Comparison of ENCODE assay signal across 20 cellular contexts in genomic region chr20:64216910-64217309, GRCh38. TPM values are rescaled to one million over a fixed set of nuclear protein-coding genes. Genes with fewer than 3 reads are reported as not detected.
DNase-seq lines count a peak whose midpoint lies in the region; ATAC-seq and TF ChIP-seq lines count a peak whose summit lies in the region.
"Had no signal": no experiment of that assay in that cellular context is flagged by ENCODE, and none has a peak within 500 bp of the region (broad histone marks: within the 10 kb centered on the region; RNA-seq: fewer than 3 reads in every experiment).

No MANE protein-coding gene starts in this region.

- H3K4me2 ChIP-seq in BLaER1 treated with 17β-estradiol and CSF1 and Interleukin-3, amounts not matched to agents 10 nM and 100 nM: peak overlapping the region in 8 of 11 experiments; percentile 20 to 92 (median 87); a peak in 13 of 22 replicates
- H3K4me2 ChIP-seq: A549 had no signal

- no peak overlapping the region for H3K4me3 ChIP-seq in BLaER1 treated with 17β-estradiol and CSF1 and Interleukin-3, amounts not matched to agents 10 nM and 100 nM
- H3K4me3 ChIP-seq: A549, GM23248 had no signal

- DNase-seq in RWPE1 (ENCODE audit: low spot score): no peak
- DNase-seq in glutamatergic neuron: no peak
- DNase-seq in WTC11 (ENCODE audit: low spot score): no peak
- no peak for DNase-seq in NCI-H345 treated with DMSO at 0.1 percent for 48 hours (lab: John Stamatoyannopoulos, UW; ENCODE audit: unreplicated experiment)
- DNase-seq: 8988T; ACHN; AML-193; Caco-2; CD4-positive, CD25-positive, alpha-beta regulatory T cell; CD8-positive, alpha-beta T cell; DMS153; DND-41; GM23248; H7; HCEC 1CT had no signal

- peaks cover 0 to 16% (median 0%) of the 10 kb centered on the region in 11 experiments; a peak in 5 of 22 replicates for H4K20me1 ChIP-seq in BLaER1 treated with 17β-estradiol and CSF1 and Interleukin-3, amounts not matched to agents 10 nM and 100 nM

- no peaks in the 10 kb centered on the region for H3K9me3 ChIP-seq in BLaER1 treated with 17β-estradiol and CSF1 and Interleukin-3, amounts not matched to agents 10 nM and 100 nM (replicated peaks in 1 of 11)
- H3K9me3 ChIP-seq: A549, BE2C, Caco-2 had no signal

- H3K9me3 Mint-ChIP-seq in glutamatergic neuron (ENCODE audit: unreplicated experiment) (peaks cover 19% of the 10 kb centered on the region), WTC11 (no peaks in the 10 kb centered on the region)
- H3K9me3 Mint-ChIP-seq: CD4-positive, CD25-positive, alpha-beta regulatory T cell; CD8-positive, alpha-beta T cell had no signal

- peaks cover 14% of the 10 kb centered on the region for H3K36me3 Mint-ChIP-seq in glutamatergic neuron (ENCODE audit: unreplicated experiment)
- no peaks in the 10 kb centered on the region for H3K36me3 Mint-ChIP-seq in WTC11
- H3K36me3 Mint-ChIP-seq: CD4-positive, CD25-positive, alpha-beta regulatory T cell; CD8-positive, alpha-beta T cell had no signal

- H3K27ac ChIP-seq in BLaER1 treated with 17β-estradiol and CSF1 and Interleukin-3, amounts not matched to agents 10 nM and 100 nM: no peak overlapping the region
- H3K27ac ChIP-seq in RWPE1: peak overlapping the region; percentile 34
- H3K27ac ChIP-seq: A549, C4-2B, GM23248 had no signal

- peaks cover 0 to 22% (median 0%) of the 10 kb centered on the region in 11 experiments; a peak in 6 of 22 replicates for H3K27me3 ChIP-seq in BLaER1 treated with 17β-estradiol and CSF1 and Interleukin-3, amounts not matched to agents 10 nM and 100 nM
- H3K27me3 ChIP-seq: BE2C had no signal

- TF ChIP-seq CTCF in RWPE1 (conservative IDR thresholded peaks at IDR 0.05; ENCODE audit: low read depth): no peak
- TF ChIP-seq CTCF in glutamatergic neuron (IDR thresholded peaks at IDR 0.05; ENCODE audit: partially characterized antibody, unreplicated experiment): no peak
- TF ChIP-seq CTCF in WTC11 (IDR thresholded peaks at IDR 0.05): no peak

- H3K27me3 Mint-ChIP-seq in glutamatergic neuron (ENCODE audit: unreplicated experiment) (peaks cover 26% of the 10 kb centered on the region), WTC11 (ENCODE audit: low read depth) (no peaks in the 10 kb centered on the region)
- H3K27me3 Mint-ChIP-seq: CD4-positive, CD25-positive, alpha-beta regulatory T cell had no signal

- POLR2A ChIA-PET in RWPE1 (lab: Yijun Ruan, JAX; ENCODE audit: low non-redundant PET): no interaction called here
- POLR2A ChIA-PET in WTC11 (lab: Charles Lee): interaction anchor here (0.6 kb wide), 1 partner anchor 990 kb away, joined by 4 read pairs; no protein-coding TSS in a partner anchor

- ATAC-seq in GM18907 (IDR thresholded peaks at IDR 0.05; ENCODE audit: unreplicated experiment) (no peak), WTC11 (no peak)
- ATAC-seq: A549; CD8-positive, alpha-beta T cell had no signal

- CTCF ChIA-PET in RWPE1 (lab: Yijun Ruan, JAX): no interaction called here
- CTCF ChIA-PET in WTC11 (lab: Charles Lee): no interaction called here

- no peak overlapping the region for H3K9ac ChIP-seq in BLaER1 treated with 17β-estradiol and CSF1 and Interleukin-3, amounts not matched to agents 10 nM and 100 nM
- H3K9ac ChIP-seq: GM23248 had no signal

- H3K27ac Mint-ChIP-seq in glutamatergic neuron (ENCODE audit: unreplicated experiment) (peak overlapping the region; percentile 28), WTC11 (no peak overlapping the region)
- H3K27ac Mint-ChIP-seq: CD8-positive, alpha-beta T cell had no signal

- no peaks in the 10 kb centered on the region for H3K36me3 ChIP-seq in BLaER1 treated with 17β-estradiol and CSF1 and Interleukin-3, amounts not matched to agents 10 nM and 100 nM

- H3K4me3 Mint-ChIP-seq in glutamatergic neuron (ENCODE audit: unreplicated experiment): no peak overlapping the region
- no peak overlapping the region for H3K4me3 Mint-ChIP-seq in WTC11
- H3K4me3 Mint-ChIP-seq: CD4-positive, CD25-positive, alpha-beta regulatory T cell; CD8-positive, alpha-beta T cell had no signal

- H3K4me1 Mint-ChIP-seq in glutamatergic neuron (ENCODE audit: low read depth, unreplicated experiment) (peaks cover 12% of the 10 kb centered on the region), WTC11 (no peaks in the 10 kb centered on the region)

- H3K4me1 ChIP-seq in BLaER1 treated with 17β-estradiol and CSF1 and Interleukin-3, amounts not matched to agents 10 nM and 100 nM: peaks cover 30 to 90% (median 77%) of the 10 kb centered on the region in 10 experiments
- H3K4me1 ChIP-seq: A549 had no signal

TF ChIP-seq in WTC11, 78 proteins besides CTCF, POLR2A, EP300 and RAD21 (continues in another document):
- TF ChIP-seq STAT6 (CRISPR knock-in tag; conservative IDR thresholded peaks at IDR 0.05; ENCODE audit: low read depth): no peak
- no peak for TF ChIP-seq NR2C2 (CRISPR knock-in tag; IDR thresholded peaks at IDR 0.05)
- TF ChIP-seq ZMAT4 (CRISPR knock-in tag; IDR thresholded peaks at IDR 0.05): no peak
- no peak for TF ChIP-seq FOXJ3 (CRISPR knock-in tag; IDR thresholded peaks at IDR 0.05; ENCODE audit: borderline replicate concordance)
- TF ChIP-seq ESRRA (CRISPR knock-in tag; IDR thresholded peaks at IDR 0.05; ENCODE audit: borderline replicate concordance): no peak
- TF ChIP-seq ZNF671 (CRISPR knock-in tag; IDR thresholded peaks at IDR 0.05): no peak
- no peak for TF ChIP-seq ZNF138 (CRISPR knock-in tag; conservative IDR thresholded peaks at IDR 0.05)
- TF ChIP-seq NR1H2 (CRISPR knock-in tag; IDR thresholded peaks at IDR 0.05): no peak
- TF ChIP-seq ZNF317 (CRISPR knock-in tag; IDR thresholded peaks at IDR 0.05; ENCODE audit: borderline replicate concordance, low read depth): no peak
- no peak for TF ChIP-seq ARID4B (CRISPR knock-in tag; IDR thresholded peaks at IDR 0.05; ENCODE audit: borderline replicate concordance)
- TF ChIP-seq EMX1 (CRISPR knock-in tag; IDR thresholded peaks at IDR 0.05): no peak
- no peak for TF ChIP-seq ZNF232 (CRISPR knock-in tag; IDR thresholded peaks at IDR 0.05)
- TF ChIP-seq ELF4 (CRISPR knock-in tag; IDR thresholded peaks at IDR 0.05; ENCODE audit: low read depth): no peak
- no peak for TF ChIP-seq CBFB (CRISPR knock-in tag; IDR thresholded peaks at IDR 0.05; ENCODE audit: low read depth)
- no peak for TF ChIP-seq GTF2I (CRISPR knock-in tag; conservative IDR thresholded peaks at IDR 0.05)
- TF ChIP-seq ZNF121 (CRISPR knock-in tag; IDR thresholded peaks at IDR 0.05): no peak

RNA-seq across cellular contexts. Expression of gene PCMTD2, which starts 38.6 kb away (rescaled TPM):
- total RNA-seq in glutamatergic neuron (ENCODE audit: unreplicated experiment): 82.4 TPM
- total RNA-seq in WTC11 (2021): 50.9 to 61.1 TPM (median 57.7 TPM) in 3 replicates

RNA-seq across cellular contexts. Expression of gene MYT1, which starts 52.7 kb away (rescaled TPM):
- 159 TPM for total RNA-seq in glutamatergic neuron (ENCODE audit: unreplicated experiment)
- 1.9 to 4.3 TPM (median 2.0 TPM) in 3 replicates for total RNA-seq in WTC11 (2021)
- total RNA-seq: CD4-positive, CD25-positive, alpha-beta regulatory T cell; CD8-positive, alpha-beta T cell; GM23248 had no signal

Comparison
In these comparisons a context has a peak if more than half of its experiments do, and no peak if none do; other contexts are left out.
1. RNA of gene MYT1, which starts 52.7 kb away (total RNA-seq): 159 TPM in glutamatergic neuron (single experiment); 1.9 to 4.3 TPM in WTC11; every median in the first group is over 10 times any median in the second.